In the genomic region with DNA sequence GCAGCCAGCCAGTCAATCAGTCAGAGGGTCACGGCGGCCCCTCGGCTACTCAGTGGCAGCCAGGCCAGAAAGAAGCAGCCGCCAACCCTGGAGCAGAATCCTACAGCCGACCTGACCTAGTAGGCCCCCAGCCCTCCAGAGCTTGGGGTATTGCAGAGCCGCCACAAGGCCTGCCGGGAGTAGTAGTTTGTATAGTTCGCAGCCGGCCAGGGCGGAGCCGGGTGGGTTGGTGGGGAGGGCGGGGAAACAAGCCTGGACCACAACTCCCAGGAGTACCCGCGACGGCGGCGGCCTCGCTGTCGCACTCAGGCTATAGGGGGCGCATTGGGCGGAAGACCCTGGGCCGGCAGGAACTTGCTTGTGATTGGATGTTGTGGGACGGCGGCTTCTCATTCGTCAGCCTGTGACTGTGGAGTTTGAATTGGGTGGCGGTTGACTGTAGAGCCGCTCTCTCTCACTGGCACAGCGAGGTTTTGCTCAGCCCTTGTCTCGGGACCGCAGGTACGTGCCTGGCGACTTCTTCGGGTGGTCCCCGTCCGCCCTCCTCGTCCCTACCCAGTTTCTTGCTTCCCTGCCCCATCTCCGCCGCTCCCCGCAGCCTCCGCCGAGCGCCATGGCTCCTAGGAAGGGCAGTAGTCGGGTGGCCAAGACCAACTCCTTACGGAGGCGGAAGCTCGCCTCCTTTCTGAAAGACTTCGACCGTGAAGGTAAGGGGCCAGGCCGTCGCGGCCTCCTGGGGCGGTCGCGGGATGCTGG, we compare ENCODE assay signal across 1 cellular context.
TF ChIP-seq lines count a peak whose summit lies in the region.

Gene CDCA8, plus strand, starts transcription at position 439 of the 756 bp plus-strand sequence. Its CDS starts 175 bp downstream, at position 614.

TF ChIP-seq in K562, 482 proteins besides CTCF, POLR2A, EP300 and RAD21 (continued from another document and continues in another):
- TF ChIP-seq E2F6 (IDR thresholded peaks at IDR 0.05; ENCODE audit: borderline replicate concordance in 1 of 2, extremely low read depth in 1 of 2, insufficient read depth in 1 of 2, insufficient read length in 1 of 2, low read depth in 1 of 2, low read length in 1 of 2, poor library complexity in 1 of 2, severe bottlenecking in 1 of 2) (peak in 1 of 2 experiments; percentile 32), KHSRP (IDR thresholded peaks at IDR 0.05) (no peak), ZFP91 (CRISPR knock-in tag; IDR thresholded peaks at IDR 0.05) (peak; percentile 70; the same call in 1 of the 2 replicates), NEUROD1 (IDR thresholded peaks at IDR 0.05; ENCODE audit: borderline replicate concordance, low read depth, low read length, partially characterized antibody) (peak; percentile 50), MAFG (tag; conservative IDR thresholded peaks at IDR 0.05) (no peak), ZNF347 (CRISPR knock-in tag; IDR thresholded peaks at IDR 0.05; ENCODE audit: low read depth) (no peak), ZNF407 (IDR thresholded peaks at IDR 0.05; ENCODE audit: low read depth) (no peak), CBFA2T2 (conservative IDR thresholded peaks at IDR 0.05) (no peak), FOXA3 (CRISPR knock-in tag; conservative IDR thresholded peaks at IDR 0.05 in 1 of 2, IDR thresholded peaks at IDR 0.05 in 1 of 2) (0 out of 4 replicates have a peak, but pooled peaks of 1 of the 2 experiments have one; percentile 62), POLR2B (IDR thresholded peaks at IDR 0.05; ENCODE audit: low read depth, partially characterized antibody) (peak; percentile 90), MGA (IDR thresholded peaks at IDR 0.05) (no peak), NCOA4 (IDR thresholded peaks at IDR 0.05; ENCODE audit: partially characterized antibody) (no peak), ZNF717 (CRISPR knock-in tag; IDR thresholded peaks at IDR 0.05) (0 out of 2 replicates have a peak, but pooled peaks have one; percentile 55)
- TF ChIP-seq, protein P1, sequence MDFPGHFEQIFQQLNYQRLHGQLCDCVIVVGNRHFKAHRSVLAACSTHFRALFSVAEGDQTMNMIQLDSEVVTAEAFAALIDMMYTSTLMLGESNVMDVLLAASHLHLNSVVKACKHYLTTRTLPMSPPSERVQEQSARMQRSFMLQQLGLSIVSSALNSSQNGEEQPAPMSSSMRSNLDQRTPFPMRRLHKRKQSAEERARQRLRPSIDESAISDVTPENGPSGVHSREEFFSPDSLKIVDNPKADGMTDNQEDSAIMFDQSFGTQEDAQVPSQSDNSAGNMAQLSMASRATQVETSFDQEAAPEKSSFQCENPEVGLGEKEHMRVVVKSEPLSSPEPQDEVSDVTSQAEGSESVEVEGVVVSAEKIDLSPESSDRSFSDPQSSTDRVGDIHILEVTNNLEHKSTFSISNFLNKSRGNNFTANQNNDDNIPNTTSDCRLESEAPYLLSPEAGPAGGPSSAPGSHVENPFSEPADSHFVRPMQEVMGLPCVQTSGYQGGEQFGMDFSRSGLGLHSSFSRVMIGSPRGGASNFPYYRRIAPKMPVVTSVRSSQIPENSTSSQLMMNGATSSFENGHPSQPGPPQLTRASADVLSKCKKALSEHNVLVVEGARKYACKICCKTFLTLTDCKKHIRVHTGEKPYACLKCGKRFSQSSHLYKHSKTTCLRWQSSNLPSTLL (IDR thresholded peaks at IDR 0.05): no peak
